ENCODE assay signal across 1 cellular context in the genomic region with DNA sequence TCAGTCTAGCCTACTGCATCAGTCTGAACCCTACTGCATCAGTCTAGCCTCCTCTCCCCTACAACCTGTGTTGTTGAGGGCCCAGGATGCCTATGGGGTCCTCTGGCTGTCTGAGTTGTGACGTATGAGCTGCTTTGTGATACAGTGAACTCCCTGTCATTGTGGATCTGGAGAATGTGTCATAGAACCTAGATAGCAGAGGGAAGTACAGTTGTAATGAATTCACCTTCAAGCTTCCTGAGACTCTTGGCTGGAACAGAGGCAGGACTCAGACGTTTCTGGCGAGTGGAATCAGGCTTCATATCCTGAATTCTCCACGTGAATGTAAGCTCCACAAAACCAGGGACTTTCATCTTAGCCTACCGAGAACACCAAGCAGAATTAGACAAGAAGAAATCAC.
TF ChIP-seq lines count a peak whose summit lies in the region.

No MANE protein-coding gene starts in this region.

TF ChIP-seq in endothelial cell of umbilical vein, 7 proteins besides CTCF, POLR2A, EP300 and RAD21 (continued from another document):
- TF ChIP-seq, protein P1, sequence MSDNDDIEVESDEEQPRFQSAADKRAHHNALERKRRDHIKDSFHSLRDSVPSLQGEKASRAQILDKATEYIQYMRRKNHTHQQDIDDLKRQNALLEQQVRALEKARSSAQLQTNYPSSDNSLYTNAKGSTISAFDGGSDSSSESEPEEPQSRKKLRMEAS (IDR thresholded peaks at IDR 0.05; ENCODE audit: insufficient read depth, insufficient read length) = no peak
- TF ChIP-seq FOS (IDR thresholded peaks at IDR 0.05; ENCODE audit: borderline replicate concordance, insufficient read depth, low read length) (no peak), JUN (IDR thresholded peaks at IDR 0.05; ENCODE audit: borderline replicate concordance, insufficient read depth, insufficient read length, low read depth) (no peak), EZH2 (IDR thresholded peaks at IDR 0.05; ENCODE audit: borderline replicate concordance, low read depth, low read length, severe bottlenecking) (no peak), MYC (IDR thresholded peaks at IDR 0.05; ENCODE audit: low read depth, low read length) (no peak)
